9 cellular contexts compared by ENCODE assay signal in the genomic region with DNA sequence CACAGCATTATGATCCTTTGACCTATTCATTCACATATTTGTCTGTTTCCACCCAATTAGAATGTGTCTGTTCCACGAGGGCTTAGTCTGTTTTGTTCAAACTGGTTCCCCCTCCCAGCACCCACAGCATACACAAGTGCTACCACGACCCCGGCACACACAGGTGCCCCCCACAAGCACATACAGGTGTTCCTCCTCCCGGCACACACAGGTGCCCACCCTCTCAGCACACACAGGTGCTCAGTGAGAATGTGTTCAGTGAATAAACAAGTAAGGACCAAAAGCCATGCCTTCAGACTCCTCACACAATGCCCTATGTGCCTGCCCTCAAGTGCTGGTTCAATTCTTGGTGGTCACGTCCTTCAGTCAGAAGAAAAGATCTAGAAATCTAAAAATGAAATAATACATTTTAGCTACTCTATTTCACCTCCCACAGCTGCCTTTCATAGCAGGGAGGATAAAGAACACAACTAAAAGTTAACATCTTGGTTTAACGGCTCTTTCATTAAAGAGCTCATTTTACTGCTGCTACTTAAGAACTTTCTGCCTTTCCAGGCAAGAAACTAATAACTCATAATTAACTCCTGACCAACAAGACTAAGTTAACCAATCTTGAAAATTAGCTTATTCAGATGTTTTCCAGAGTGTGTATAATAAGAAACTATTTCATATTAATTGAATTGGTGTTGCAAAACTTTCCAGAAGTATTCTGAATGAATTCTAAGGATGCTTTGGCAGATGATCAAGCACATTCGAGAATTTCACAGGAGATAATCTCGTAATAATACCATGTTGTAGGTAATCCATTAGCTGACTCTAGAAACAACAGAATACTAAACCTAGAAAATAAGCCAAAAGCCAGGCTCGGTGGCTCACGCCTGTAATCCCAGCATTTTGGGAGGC. TPM values are rescaled to one million over a fixed set of nuclear protein-coding genes. Genes with fewer than 3 reads are reported as not detected.
A peak's percentile ranks its signal among the peaks of the same experiment; 100 is the strongest.
DNase-seq lines count a peak whose midpoint lies in the region; ATAC-seq and TF ChIP-seq lines count a peak whose summit lies in the region.
"Had no signal": no experiment of that assay in that cellular context is flagged by ENCODE, and none has a peak within 500 bp of the region (broad histone marks: within the 10 kb centered on the region; RNA-seq: fewer than 3 reads in every experiment).

No MANE protein-coding gene starts in this region.

- H3K27ac ChIP-seq in AG04450 (ENCODE audit: low read depth, low read length) (no peak overlapping the region), HCT116 (ENCODE audit: low read depth, low read length) (peak overlapping the region; percentile 98), mammary epithelial cell (ENCODE audit: insufficient read depth, low read depth, low read length) (peak overlapping the region; percentile 69), aorta (ENCODE audit: low read depth in 1 of 2, low read length in 2 of 2) (no peak overlapping the region)

- peaks cover 68% of the 10 kb centered on the region for H3K79me2 ChIP-seq in HCT116 (ENCODE audit: insufficient read depth, low read length)
- peaks cover 69% of the 10 kb centered on the region for H3K79me2 ChIP-seq in mammary epithelial cell (ENCODE audit: insufficient read depth, low read length)

- RAD21 ChIA-PET in HCT116 (lab: Charles Lee; ENCODE audit: low non-redundant PET in 1 of 2, low total read pairs in 2 of 2, uncharacterized antibody in 2 of 2, unreplicated experiment in 2 of 2) = no interaction called here

- H3K4me3 Mint-ChIP-seq in naive B cell = peak overlapping the region; percentile 87 to 97 (median 90)

- H3K4me2 ChIP-seq in HCT116 (ENCODE audit: low read length) (peak overlapping the region; percentile 95), mammary epithelial cell (ENCODE audit: insufficient read depth, low read depth, low read length) (peak overlapping the region; percentile 88)

- no peaks in the 10 kb centered on the region for H3K27me3 ChIP-seq in AG04450 (ENCODE audit: control insufficient read depth, insufficient read depth, low read length)
- no peaks in the 10 kb centered on the region for H3K27me3 ChIP-seq in HCT116 (ENCODE audit: insufficient read depth, low read length)
- no peaks in the 10 kb centered on the region for H3K27me3 ChIP-seq in mammary epithelial cell (ENCODE audit: insufficient read depth, low read length)
- H3K27me3 ChIP-seq in aorta (ENCODE audit: control insufficient read depth in 1 of 2, insufficient read depth in 2 of 2, low read length in 1 of 2) = no peaks in the 10 kb centered on the region

- peak overlapping the region in 5 of 6 donors; percentile 35 to 90 (median 67) for H3K27ac Mint-ChIP-seq in naive B cell

- no peak for TF ChIP-seq POLR2A in HCT116 (IDR thresholded peaks at IDR 0.05; ENCODE audit: borderline replicate concordance, extremely low read depth, insufficient read depth, insufficient read length)

- H2AFZ ChIP-seq in HCT116 (ENCODE audit: low read depth, low read length, poor library complexity, severe bottlenecking) = no peak overlapping the region
- H2AFZ ChIP-seq in mammary epithelial cell (ENCODE audit: low read depth, low read length) = no peak overlapping the region

- DNase-seq in AG04450 (ENCODE audit: low read depth, low spot score) (no peak), HCT116 (ENCODE audit: low read depth, low spot score) (no peak), mammary epithelial cell (no peak), naive B cell (no peak), aorta (no peak), DMS 273 treated with DMSO at 0.1 percent for 48 hours (lab: John Stamatoyannopoulos, UW) (no peak), omental fat pad (ENCODE audit: low spot score) (no peak), head of caudate nucleus (no peak)
- DNase-seq: activated CD4-positive, alpha-beta T cell treated with anti-CD3 and anti-CD28 coated beads, Interleukin-2, amount 50 U/mL, for 1 hour had no signal

- peaks cover 53 to 72% of the 10 kb centered on the region in 2 experiments for H3K4me1 ChIP-seq in HCT116 (ENCODE audit: control insufficient read depth in 1 of 2, insufficient read depth in 2 of 2, low read length in 2 of 2)
- peaks cover 45% of the 10 kb centered on the region for H3K4me1 ChIP-seq in mammary epithelial cell (ENCODE audit: insufficient read depth, low read length)
- H3K4me1 ChIP-seq in aorta (ENCODE audit: control insufficient read depth in 1 of 2, insufficient read depth in 2 of 2, low read length in 2 of 2) = peaks cover 0 to 2% of the 10 kb centered on the region in 2 donors

- H4K20me1 ChIP-seq in HCT116 (ENCODE audit: insufficient read depth) (no peaks in the 10 kb centered on the region), mammary epithelial cell (ENCODE audit: insufficient read depth, low read length) (no peaks in the 10 kb centered on the region)

- CTCF ChIA-PET in AG04450 (lab: Charles Lee) (interaction anchor here (0.6 to 5.2 kb wide), 8 partner anchors 12 to 162 kb away, joined by 3 to 37 read pairs (median 9); no protein-coding TSS in a partner anchor), HCT116 (lab: Charles Lee) (interaction anchor here (1.5 to 6.5 kb wide), 4 partner anchors 14 to 162 kb away, joined by 4 to 26 read pairs (median 6); no protein-coding TSS in a partner anchor), mammary epithelial cell (lab: Charles Lee; ENCODE audit: low non-redundant PET) (no interaction called here)

- POLR2A ChIA-PET in AG04450 (lab: Yijun Ruan, JAX) (interaction anchor here (1.3 to 2.4 kb wide), 4 partner anchors 13 to 31 kb away, joined by 3 to 11 read pairs (median 3); no protein-coding TSS in a partner anchor), HCT116 (lab: Charles Lee) (interaction anchor here (0.6 to 2.2 kb wide), 5 partner anchors 14 to 162 kb away, joined by 3 to 7 read pairs (median 3); no protein-coding TSS in a partner anchor)

- intact Hi-C loops in HCT116 (cut with micrococcal nuclease) = loop anchor here (2.0 to 5.0 kb wide), 4 partner anchors 37 to 231 kb away; no protein-coding TSS in a partner anchor
- intact Hi-C loops in mammary epithelial cell (cut with micrococcal nuclease) = loop anchor here (1.0 to 10.0 kb wide), 6 partner anchors 23 to 275 kb away; a partner anchor contains a TSS
- intact Hi-C loops in aorta (cut with DNase I) = loop anchor here (5.0 to 10.0 kb wide), 2 partner anchors 35 to 93 kb away; no protein-coding TSS in a partner anchor
- intact Hi-C loops in head of caudate nucleus (cut with DNase I) = no loop called here

- TF ChIP-seq RAD21 in HCT116 (IDR thresholded peaks at IDR 0.05; ENCODE audit: low read depth) = no peak

- peak overlapping the region; percentile 84 for H3K9ac ChIP-seq in HCT116 (ENCODE audit: low read length)
- peak overlapping the region; percentile 85 for H3K9ac ChIP-seq in mammary epithelial cell (ENCODE audit: insufficient read depth, low read length)

- 66% methylated on average over 10 of the region's 10 CpGs for WGBS in mammary epithelial cell (ENCODE audit: low coverage, missing lambda C conversion rate)
- WGBS in aorta, 2 donors = 72 to 73% methylated on average over 10 of the region's 10 CpGs

- in situ Hi-C loops in mammary epithelial cell (cut with MboI; ENCODE audit: low sequenced_read_pairs in 2 of 2) = loop anchor here in 1 of 2 donors (5.0 kb wide), 1 partner anchor 35 kb away; no protein-coding TSS in a partner anchor

- TF ChIP-seq CTCF in AG04450 (IDR thresholded peaks at IDR 0.05; ENCODE audit: low read depth, low read length) = no peak
- no peak for TF ChIP-seq CTCF in HCT116 (IDR thresholded peaks at IDR 0.05 in 2 of 3, conservative IDR thresholded peaks at IDR 0.05 in 1 of 3; ENCODE audit: borderline replicate concordance in 1 of 3, insufficient read depth in 1 of 3, low read depth in 2 of 3, low read length in 2 of 3)
- no peak for TF ChIP-seq CTCF in mammary epithelial cell (conservative IDR thresholded peaks at IDR 0.05 in 1 of 2, IDR thresholded peaks at IDR 0.05 in 1 of 2; ENCODE audit: extremely low read depth in 1 of 2, insufficient read depth in 1 of 2, low read depth in 1 of 2, low read length in 2 of 2)
- TF ChIP-seq CTCF in omental fat pad (IDR thresholded peaks at IDR 0.05) = no peak

- peaks cover 0 to 2% of the 10 kb centered on the region in 2 donors for H3K36me3 Mint-ChIP-seq in naive B cell

- H3K36me3 ChIP-seq in HCT116 (ENCODE audit: control insufficient read depth in 1 of 2, insufficient read depth in 2 of 2, low read length in 2 of 2) = no peaks in the 10 kb centered on the region
- no peaks in the 10 kb centered on the region for H3K36me3 ChIP-seq in mammary epithelial cell (ENCODE audit: insufficient read depth, low read length)
- H3K36me3 ChIP-seq in aorta (ENCODE audit: control insufficient read depth in 1 of 2, insufficient read depth in 2 of 2, low read length in 1 of 2) = no peaks in the 10 kb centered on the region

- H3K4me3 ChIP-seq in AG04450 (ENCODE audit: low read depth, low read length) (peak overlapping the region; percentile 94), HCT116 (replicated peaks in 1 of 2; ENCODE audit: low read depth in 1 of 2, low read length in 2 of 2) (peak overlapping the region; percentile 78 to 93), mammary epithelial cell (replicated peaks in 1 of 3; ENCODE audit: insufficient read depth in 1 of 3, low read depth in 2 of 3, low read length in 3 of 3) (peak overlapping the region; percentile 0 to 88 (median 77)), aorta (ENCODE audit: low read length in 2 of 2) (no peak overlapping the region)

- H3K9me2 ChIP-seq in HCT116 (ENCODE audit: insufficient read depth) = no peaks in the 10 kb centered on the region

- H3K27me3 Mint-ChIP-seq in naive B cell = no peaks in the 10 kb centered on the region

- dilution Hi-C loops in mammary epithelial cell (cut with HindIII; ENCODE audit: low sequenced_read_pairs) = no loop called here

- no peaks in the 10 kb centered on the region; the same call in 1 of the 2 replicates for H3K9me3 ChIP-seq in AG04450 (ENCODE audit: control insufficient read depth, insufficient read depth, low read length)
- H3K9me3 ChIP-seq in HCT116 (ENCODE audit: control insufficient read depth in 1 of 2, insufficient read depth in 1 of 2, low read depth in 1 of 2, low read length in 2 of 2) = no peaks in the 10 kb centered on the region
- no peaks in the 10 kb centered on the region for H3K9me3 ChIP-seq in mammary epithelial cell (replicated peaks; ENCODE audit: insufficient read depth, low read length)
- no peaks in the 10 kb centered on the region for H3K9me3 ChIP-seq in aorta (ENCODE audit: control insufficient read depth, low read length)

- ATAC-seq in HCT116 (no peak), naive B cell (ENCODE audit: low read depth in 2 of 2) (no peak), aorta (ENCODE audit: low FRiP score) (no peak), omental fat pad (ENCODE audit: low FRiP score) (no peak)

- BruUV-seq in HCT116 (replicated peaks; lab: Mats Ljungman, UMichigan) = no TSS peak
- no TSS peak for BruUV-seq in mammary epithelial cell (replicated peaks; lab: Mats Ljungman, UMichigan)

- peaks cover 0 to 1% (median 0%) of the 10 kb centered on the region in 7 donors for H3K9me3 Mint-ChIP-seq in naive B cell

- H3K4me1 Mint-ChIP-seq in naive B cell = peaks cover 41 to 58% (median 55%) of the 10 kb centered on the region in 3 donors

RNA-seq across cellular contexts. Expression of a gene that starts 2.3 kb away (rescaled TPM):
- polyA plus RNA-seq in AG04450 (2011; rRNA removed) = 16.1 and 18.2 TPM in 2 replicates
- 21.2 and 24.0 TPM in 2 replicates for polyA minus RNA-seq in AG04450 (2011; rRNA and poly(A)+ RNA removed)
- total RNA-seq in HCT116 (2021; ENCODE audit: unreplicated experiment) = 60.3 TPM
- polyA plus RNA-seq in HCT116 (2012) = 25.2 and 36.2 TPM in 2 replicates
- 10 to 100 TPM in 1 of 2 donors, 1 to 10 TPM in 1; 8.7 to 17.6 TPM for total RNA-seq in mammary epithelial cell
- polyA plus RNA-seq in mammary epithelial cell = 17.4 TPM
- 33.6 TPM for polyA minus RNA-seq in mammary epithelial cell
- polyA plus RNA-seq in naive B cell (ENCODE audit: low read depth in 6 of 6) = 10 to 100 TPM in 1 of 6 donors, 1 to 10 TPM in 5; 1.2 to 11.9 (median 6.1) TPM
- total RNA-seq in aorta = 10 to 100 TPM; 13.4 to 23.9 TPM
- polyA plus RNA-seq in aorta = 1 to 10 TPM; 5.5 to 8.9 TPM
- total RNA-seq in omental fat pad = 10 to 100 TPM; 17.5 to 41.3 (median 29.6) TPM

Comparison
In these comparisons a context has a peak if more than half of its experiments do, and no peak if none do; other contexts are left out.
1. H3K27ac ChIP-seq: peak in HCT116 (single experiment) and mammary epithelial cell (single experiment); none in AG04450 (single experiment) and aorta (0 of 2).
2. H3K4me3 ChIP-seq: peak in AG04450 (single experiment), HCT116 (2 of 2) and mammary epithelial cell (3 of 3); none in aorta (0 of 2).